ENCODE assay signal across 8 cellular contexts in genomic region chr1:202237052-202237451, GRCh38. TPM values are rescaled to one million over a fixed set of nuclear protein-coding genes. Genes with fewer than 3 reads are reported as not detected.
DNase-seq lines count a peak whose midpoint lies in the region; ATAC-seq, FAIRE-seq and TF ChIP-seq lines count a peak whose summit lies in the region.

No MANE protein-coding gene starts in this region.

- no peaks in the 10 kb centered on the region for H3K9me3 ChIP-seq in GM23248 (ENCODE audit: low read depth)
- no peaks in the 10 kb centered on the region for H3K9me3 ChIP-seq in thyroid gland

- H4K20me1 ChIP-seq in GM23248 (ENCODE audit: insufficient read depth): no peaks in the 10 kb centered on the region

- H3K36me3 ChIP-seq in GM23248 (ENCODE audit: low read depth) (no peaks in the 10 kb centered on the region), kidney epithelial cell (ENCODE audit: control insufficient read depth, insufficient read depth, low read length) (no peaks in the 10 kb centered on the region), thyroid gland (no peaks in the 10 kb centered on the region)

- H3K4me1 Mint-ChIP-seq in activated naive CD8-positive, alpha-beta T cell treated with anti-CD3 and anti-CD28 coated beads for 36 hours: peaks cover 5% of the 10 kb centered on the region

- H3K27me3 Mint-ChIP-seq in activated naive CD8-positive, alpha-beta T cell treated with anti-CD3 and anti-CD28 coated beads for 36 hours: peaks cover 18% of the 10 kb centered on the region

- no peak overlapping the region for H3K27ac Mint-ChIP-seq in activated naive CD8-positive, alpha-beta T cell treated with anti-CD3 and anti-CD28 coated beads for 36 hours

- H3F3A ChIP-seq in GM23248 (ENCODE audit: insufficient read depth): 0 out of 2 replicates have a peak, but pooled peaks cover 6% of the 10 kb centered on the region

- H3K4me2 ChIP-seq in GM23248 (ENCODE audit: unreplicated experiment): no peak overlapping the region

- H3K9me2 ChIP-seq in GM23248 (ENCODE audit: insufficient read depth): no peaks in the 10 kb centered on the region

- no peak overlapping the region for H3K4me3 ChIP-seq in GM23248
- no peak overlapping the region for H3K4me3 ChIP-seq in kidney epithelial cell (ENCODE audit: low read depth, low read length)
- no peak overlapping the region for H3K4me3 ChIP-seq in thyroid gland (replicated peaks in 1 of 3)

- no peaks in the 10 kb centered on the region for H3K9me3 Mint-ChIP-seq in activated naive CD8-positive, alpha-beta T cell treated with anti-CD3 and anti-CD28 coated beads for 36 hours

- no peak for TF ChIP-seq POLR2A in thyroid gland (IDR thresholded peaks at IDR 0.05)

- WGBS in GM23248 (ENCODE audit: low coverage in 1 of 2, low lambda C conversion rate in 2 of 2, missing lambda C conversion rate in 2 of 2), 2 experiments: 24 to 47% methylated on average over 5 to 8 of the region's 8 CpGs
- 32 to 49% methylated on average over 7 to 8 of the region's 8 CpGs for WGBS in thyroid gland, 2 donors

- no peak for FAIRE-seq in frontal cortex (lab: Jason Lieb, UNC)

- DNase-seq in Caki2 (ENCODE audit: low read depth) (peak; percentile 47), GM23248 (peak; percentile 53), NCI-H2196 (lab: John Stamatoyannopoulos, UW; ENCODE audit: unreplicated experiment) (peak; percentile 60), kidney epithelial cell (ENCODE audit: low read depth) (no peak), thyroid gland (peak; percentile 30 to 34), frontal cortex (ENCODE audit: low spot score in 2 of 2) (no peak)
- peak; percentile 50 for DNase-seq in activated naive CD8-positive, alpha-beta T cell treated with anti-CD3 and anti-CD28 coated beads for 36 hours

- H3K9ac ChIP-seq in GM23248: no peak overlapping the region

- TF ChIP-seq CTCF in kidney epithelial cell (IDR thresholded peaks at IDR 0.05; ENCODE audit: insufficient read depth, low read length, poor library complexity, severe bottlenecking): peak; percentile 71
- TF ChIP-seq CTCF in thyroid gland (IDR thresholded peaks at IDR 0.05): peak in 3 of 6 experiments; percentile 17 to 32 (median 27)

- H3K27me3 ChIP-seq in GM23248 (replicated peaks; ENCODE audit: insufficient read depth) (peaks cover 14% of the 10 kb centered on the region; the same call in 1 of the 2 replicates), kidney epithelial cell (ENCODE audit: control insufficient read depth, insufficient read depth, low read length) (no peaks in the 10 kb centered on the region), thyroid gland (no peaks in the 10 kb centered on the region)

- H3K27ac ChIP-seq in GM23248: no peak overlapping the region
- H3K27ac ChIP-seq in thyroid gland: no peak overlapping the region

- intact Hi-C loops in thyroid gland (cut with DNase I): no loop called here

- H2AFZ ChIP-seq in GM23248: no peak overlapping the region

- H3K4me1 ChIP-seq in GM23248 (ENCODE audit: insufficient read depth) (peaks cover 15% of the 10 kb centered on the region), thyroid gland (peaks cover 4 to 10% of the 10 kb centered on the region in 2 donors)

- in situ Hi-C loops in Caki2 (cut with HindIII; ENCODE audit: low pct_unique_long_range_greater_than_20kb, low sequenced_read_pairs): no loop called here
- in situ Hi-C loops in GM23248 (cut with MboI): no loop called here

- ATAC-seq in HG03469 (IDR thresholded peaks at IDR 0.05; ENCODE audit: unreplicated experiment): no peak

- no peaks in the 10 kb centered on the region for H3K79me2 ChIP-seq in GM23248 (ENCODE audit: insufficient read depth)

- no peak overlapping the region for H3K4me3 Mint-ChIP-seq in activated naive CD8-positive, alpha-beta T cell treated with anti-CD3 and anti-CD28 coated beads for 36 hours

- H3K36me3 Mint-ChIP-seq in activated naive CD8-positive, alpha-beta T cell treated with anti-CD3 and anti-CD28 coated beads for 36 hours: no peaks in the 10 kb centered on the region

RNA-seq across cellular contexts. Expression of gene LGR6, which starts 43.5 kb away (rescaled TPM):
- not detected in 2 replicates for total RNA-seq in Caki2 (2014; rRNA removed; shearing (Covaris generic); ENCODE audit: low replicate concordance)
- not detected in 2 replicates for total RNA-seq in GM23248 (2014; rRNA removed; shearing (Covaris generic))
- not detected in 2 replicates for polyA plus RNA-seq in GM23248 (2016; fragmentation: Nextera tagmentation; extraction: Ambion mirVana)
- under 1 TPM; 0.06 to 0.22 TPM for total RNA-seq in activated naive CD8-positive, alpha-beta T cell treated with anti-CD3 and anti-CD28 coated beads for 36 hours
- total RNA-seq in kidney epithelial cell (0.08 and 0.68 TPM in 2 replicates), thyroid gland (1 to 10 TPM; 2.8 to 7.0 (median 4.5) TPM), frontal cortex (0.41 TPM)

Comparison
In these comparisons a context has a peak if more than half of its experiments do, and no peak if none do; other contexts are left out.
1. DNase-seq: peak in Caki2 (single experiment), GM23248 (single experiment), NCI-H2196 (single experiment), activated naive CD8-positive, alpha-beta T cell treated with anti-CD3 and anti-CD28 coated beads for 36 hours (single experiment) and thyroid gland (2 of 2); none in kidney epithelial cell (single experiment) and frontal cortex (0 of 2).